ENCODE assay signal across 8 cellular contexts in the genomic region with DNA sequence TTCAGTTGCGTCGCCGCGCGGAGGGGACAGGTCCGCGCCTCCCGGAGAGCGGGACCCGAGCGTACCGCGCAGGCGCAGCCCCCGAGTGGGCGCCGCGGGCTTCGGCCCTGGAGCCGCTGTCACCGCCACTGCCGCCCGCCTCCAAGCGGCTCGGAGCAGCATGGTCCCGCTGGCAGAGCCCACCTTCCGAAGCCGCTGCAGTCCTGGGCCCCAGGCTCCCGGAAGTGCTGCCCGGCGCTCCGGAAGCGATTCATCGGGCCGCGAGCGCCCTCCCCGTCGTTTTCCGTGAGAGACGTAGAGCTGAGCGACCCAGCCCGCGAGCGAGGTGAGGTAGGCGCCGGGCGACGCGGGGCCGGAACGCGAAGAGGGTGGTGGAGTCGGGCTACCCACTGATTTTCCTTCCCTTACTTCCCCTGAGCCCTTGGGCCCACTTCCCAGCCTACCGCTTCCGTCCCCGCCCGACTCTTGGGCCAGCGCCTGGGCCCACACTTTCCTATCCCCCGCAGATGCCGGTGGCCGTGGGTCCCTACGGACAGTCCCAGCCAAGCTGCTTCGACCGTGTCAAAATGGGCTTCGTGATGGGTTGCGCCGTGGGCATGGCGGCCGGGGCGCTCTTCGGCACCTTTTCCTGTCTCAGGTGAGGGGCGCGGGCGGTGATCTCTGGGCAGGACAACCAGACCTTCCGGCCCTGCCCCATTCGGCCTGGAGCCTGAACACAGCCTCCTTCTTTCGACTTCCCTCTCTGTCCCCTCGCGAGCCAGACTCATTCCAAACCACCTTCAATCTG.
A peak's percentile ranks its signal among the peaks of the same experiment; 100 is the strongest.
DNase-seq lines count a peak whose midpoint lies in the region; ATAC-seq lines count a peak whose summit lies in the region.

A gene (minus strand): TSS at position 226 of the 787 bp plus-strand sequence. CDS start 64 bp downstream, at position 162.
A gene (plus strand): TSS at position 279 of the 787 bp plus-strand sequence. CDS start 228 bp downstream, at position 507.

- peaks cover 31% of the 10 kb centered on the region for H3K79me2 ChIP-seq in ACC112 (ENCODE audit: control insufficient read depth, insufficient read depth, low read length, unreplicated experiment)

- ATAC-seq in GM18861 (IDR thresholded peaks at IDR 0.05; ENCODE audit: unreplicated experiment) (peak; percentile 60), HG03108 (IDR thresholded peaks at IDR 0.05; ENCODE audit: unreplicated experiment) (peak; percentile 77)

- peak within 1 kb of the TSS; percentile 93 for H3K4me3 ChIP-seq in ACC112 (ENCODE audit: low read depth, low read length)

- peaks cover 18% of the 10 kb centered on the region for H3K36me3 ChIP-seq in ACC112 (ENCODE audit: insufficient read depth, low read length)

- no peaks in the 10 kb centered on the region for H3K27me3 ChIP-seq in ACC112 (ENCODE audit: insufficient read depth, low read length)

- H3K27ac ChIP-seq in ACC112 (ENCODE audit: low read depth, low read length): peak within 1 kb of the TSS; percentile 84

- DNase-seq in NCI-H226 (peak; percentile 84), iris pigment epithelial cell (ENCODE audit: low read depth) (peak; percentile 84)
- peak; percentile 78 for DNase-seq in activated CD4-positive, CD25-positive, alpha-beta regulatory T cell treated with anti-CD3 and anti-CD28 coated beads, Interleukin-2, amount 50 U/mL, for 16 hours (ENCODE audit: low read depth, low spot score)
- peak; percentile 79 for DNase-seq in central memory CD4-positive, alpha-beta T cell
- DNase-seq in stimulated activated CD4-positive, alpha-beta T cell treated with anti-CD3 and anti-CD28 coated beads, Interleukin-12 subunit alpha, Interleukin-12 subunit beta, amount 100 ng/mL, for 4 hours: peak; percentile 83

- peak within 1 kb of the TSS; percentile 85 for H2AFZ ChIP-seq in ACC112 (ENCODE audit: low read length, unreplicated experiment)

- peaks cover 28% of the 10 kb centered on the region for H3K4me1 ChIP-seq in ACC112 (ENCODE audit: control insufficient read depth, insufficient read depth, low read length, unreplicated experiment)

Comparison
In these comparisons a context has a peak if more than half of its experiments do, and no peak if none do; other contexts are left out.
1. Peak in every context shown above with its lines: DNase-seq, ATAC-seq, H3K4me3 ChIP-seq and H3K27ac ChIP-seq.